ENCODE assay signal across 8 cellular contexts in genomic region chr10:75108684-75109458, GRCh38. TPM values are rescaled to one million over a fixed set of nuclear protein-coding genes. Genes with fewer than 3 reads are reported as not detected.
A peak's percentile ranks its signal among the peaks of the same experiment; 100 is the strongest.
DNase-seq lines count a peak whose midpoint lies in the region; ATAC-seq and TF ChIP-seq lines count a peak whose summit lies in the region.

No MANE protein-coding gene starts in this region.

- peak overlapping the region; percentile 43 for H3K27ac Mint-ChIP-seq in stimulated activated naive B cell treated with anti-CD40 and anti-IgM and Interleukin-4, amounts not matched to agents 10 μg/mL and 1 μg/mL and 100 μg/mL, for 72 hours

- TF ChIP-seq CTCF in foreskin fibroblast (IDR thresholded peaks at IDR 0.05; ENCODE audit: low read depth, low read length), result peak; percentile 46

- H3K4me3 ChIP-seq in foreskin fibroblast (ENCODE audit: low read depth in 1 of 2, low read length in 2 of 2), result no peak overlapping the region

- no peaks in the 10 kb centered on the region for H3K9me3 Mint-ChIP-seq in stimulated activated naive B cell treated with anti-CD40 and anti-IgM and Interleukin-4, amounts not matched to agents 10 μg/mL and 1 μg/mL and 100 μg/mL, for 72 hours

- H3K4me3 Mint-ChIP-seq in stimulated activated naive B cell treated with anti-CD40 and anti-IgM and Interleukin-4, amounts not matched to agents 10 μg/mL and 1 μg/mL and 100 μg/mL, for 72 hours, result no peak overlapping the region

- ATAC-seq in stimulated activated naive B cell treated with anti-CD40 and anti-IgM and Interleukin-4, amounts not matched to agents 10 μg/mL and 1 μg/mL and 100 μg/mL, for 72 hours (replicated peaks), result no peak
- ATAC-seq in HG02870 (IDR thresholded peaks at IDR 0.05; ENCODE audit: unreplicated experiment), result no peak

- peaks cover 0 to 13% of the 10 kb centered on the region in 2 donors for H3K36me3 Mint-ChIP-seq in stimulated activated naive B cell treated with anti-CD40 and anti-IgM and Interleukin-4, amounts not matched to agents 10 μg/mL and 1 μg/mL and 100 μg/mL, for 72 hours

- H3K27me3 Mint-ChIP-seq in stimulated activated naive B cell treated with anti-CD40 and anti-IgM and Interleukin-4, amounts not matched to agents 10 μg/mL and 1 μg/mL and 100 μg/mL, for 72 hours, result no peaks in the 10 kb centered on the region

- intact Hi-C loops in posterior vena cava (cut with DNase I), result loop anchor here in 1 of 2 donors (1.0 to 10.0 kb wide), 3 partner anchors 75 to 847 kb away; no protein-coding TSS in a partner anchor

- peaks cover 23 to 46% of the 10 kb centered on the region in 2 donors for H3K4me1 Mint-ChIP-seq in stimulated activated naive B cell treated with anti-CD40 and anti-IgM and Interleukin-4, amounts not matched to agents 10 μg/mL and 1 μg/mL and 100 μg/mL, for 72 hours

- DNase-seq in 8988T (peak; percentile 90), GM03348 (ENCODE audit: low spot score) (peak; percentile 69), SK-N-DZ (ENCODE audit: low spot score) (peak; percentile 72), foreskin fibroblast (peak in 1 of 2 donors; percentile 31), posterior vena cava (ENCODE audit: low spot score) (no peak), DMS153 treated with DMSO at 0.1 percent for 48 hours (lab: John Stamatoyannopoulos, UW; ENCODE audit: unreplicated experiment) (no peak)
- no peak for DNase-seq in stimulated activated naive B cell treated with anti-CD40 and anti-IgM and Interleukin-4, amounts not matched to agents 10 μg/mL and 1 μg/mL and 100 μg/mL, for 72 hours

RNA-seq across cellular contexts. Expression of gene SAMD8, which starts 2.6 kb away (rescaled TPM):
- 12.0 and 16.1 TPM in 2 replicates for polyA plus RNA-seq in SK-N-DZ (2014; cell fraction: cytosol; rRNA removed)
- polyA plus RNA-seq in SK-N-DZ (2014; cell fraction: nucleus; rRNA removed), result 5.7 and 9.6 TPM in 2 replicates
- 10 to 100 TPM; 26.6 to 29.6 TPM for total RNA-seq in posterior vena cava

Comparison
In these comparisons a context has a peak if more than half of its experiments do, and no peak if none do; other contexts are left out.
1. DNase-seq: peak in 8988T (single experiment), GM03348 (single experiment) and SK-N-DZ (single experiment); none in stimulated activated naive B cell treated with anti-CD40 and anti-IgM and Interleukin-4, amounts not matched to agents 10 μg/mL and 1 μg/mL and 100 μg/mL, for 72 hours (single experiment), posterior vena cava (single experiment) and DMS153 treated with DMSO at 0.1 percent for 48 hours (single experiment).